ENCODE assay signal across 1 cellular context in the genomic region with DNA sequence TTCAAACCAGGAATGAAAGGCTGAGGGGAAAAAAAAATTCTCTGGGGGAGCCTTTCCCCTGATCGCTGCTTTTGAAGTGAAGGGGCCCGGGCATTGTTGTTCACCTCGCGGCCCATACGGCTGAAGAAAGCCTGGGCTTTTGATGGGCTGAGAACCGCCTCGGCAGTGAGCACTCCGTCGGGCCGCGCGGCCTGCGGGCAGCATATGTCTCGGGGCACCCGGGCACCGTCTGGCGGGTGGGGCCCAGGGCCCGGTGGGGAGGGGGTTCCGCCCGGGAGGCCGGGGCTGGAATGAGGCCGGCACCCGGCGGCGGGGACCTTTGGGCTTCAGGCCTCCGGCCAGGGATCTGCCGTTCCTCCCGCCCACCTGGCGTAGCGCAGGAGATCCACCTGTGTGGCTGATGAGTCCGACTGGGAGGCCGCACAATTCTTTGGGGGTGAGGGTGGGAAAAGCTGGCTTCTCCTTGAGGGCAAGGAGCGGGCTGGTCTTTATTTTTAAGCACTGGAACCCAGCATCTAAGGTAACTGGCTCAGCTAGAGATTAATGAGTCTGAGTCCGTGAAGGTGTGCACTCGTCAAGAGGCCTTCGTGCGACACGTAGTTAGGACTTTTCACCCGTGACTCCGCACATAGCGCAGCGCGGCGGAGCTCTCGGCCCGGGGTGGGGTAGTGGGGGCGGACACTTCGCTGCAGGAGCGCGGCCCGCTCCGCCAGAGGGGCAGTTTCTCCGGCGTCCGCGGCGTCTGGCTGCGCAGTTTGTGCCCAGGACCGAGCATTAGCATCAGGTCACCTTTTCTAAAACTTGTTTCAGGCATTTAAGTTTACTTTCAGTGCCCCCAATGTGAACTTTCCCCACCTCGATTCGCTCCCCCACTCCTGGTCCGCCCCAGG.
TF ChIP-seq lines count a peak whose summit lies in the region.

No MANE protein-coding gene starts in this region.

TF ChIP-seq in HepG2, 621 proteins besides CTCF, POLR2A, EP300 and RAD21 (continued from another document):
- TF ChIP-seq, protein P1, sequence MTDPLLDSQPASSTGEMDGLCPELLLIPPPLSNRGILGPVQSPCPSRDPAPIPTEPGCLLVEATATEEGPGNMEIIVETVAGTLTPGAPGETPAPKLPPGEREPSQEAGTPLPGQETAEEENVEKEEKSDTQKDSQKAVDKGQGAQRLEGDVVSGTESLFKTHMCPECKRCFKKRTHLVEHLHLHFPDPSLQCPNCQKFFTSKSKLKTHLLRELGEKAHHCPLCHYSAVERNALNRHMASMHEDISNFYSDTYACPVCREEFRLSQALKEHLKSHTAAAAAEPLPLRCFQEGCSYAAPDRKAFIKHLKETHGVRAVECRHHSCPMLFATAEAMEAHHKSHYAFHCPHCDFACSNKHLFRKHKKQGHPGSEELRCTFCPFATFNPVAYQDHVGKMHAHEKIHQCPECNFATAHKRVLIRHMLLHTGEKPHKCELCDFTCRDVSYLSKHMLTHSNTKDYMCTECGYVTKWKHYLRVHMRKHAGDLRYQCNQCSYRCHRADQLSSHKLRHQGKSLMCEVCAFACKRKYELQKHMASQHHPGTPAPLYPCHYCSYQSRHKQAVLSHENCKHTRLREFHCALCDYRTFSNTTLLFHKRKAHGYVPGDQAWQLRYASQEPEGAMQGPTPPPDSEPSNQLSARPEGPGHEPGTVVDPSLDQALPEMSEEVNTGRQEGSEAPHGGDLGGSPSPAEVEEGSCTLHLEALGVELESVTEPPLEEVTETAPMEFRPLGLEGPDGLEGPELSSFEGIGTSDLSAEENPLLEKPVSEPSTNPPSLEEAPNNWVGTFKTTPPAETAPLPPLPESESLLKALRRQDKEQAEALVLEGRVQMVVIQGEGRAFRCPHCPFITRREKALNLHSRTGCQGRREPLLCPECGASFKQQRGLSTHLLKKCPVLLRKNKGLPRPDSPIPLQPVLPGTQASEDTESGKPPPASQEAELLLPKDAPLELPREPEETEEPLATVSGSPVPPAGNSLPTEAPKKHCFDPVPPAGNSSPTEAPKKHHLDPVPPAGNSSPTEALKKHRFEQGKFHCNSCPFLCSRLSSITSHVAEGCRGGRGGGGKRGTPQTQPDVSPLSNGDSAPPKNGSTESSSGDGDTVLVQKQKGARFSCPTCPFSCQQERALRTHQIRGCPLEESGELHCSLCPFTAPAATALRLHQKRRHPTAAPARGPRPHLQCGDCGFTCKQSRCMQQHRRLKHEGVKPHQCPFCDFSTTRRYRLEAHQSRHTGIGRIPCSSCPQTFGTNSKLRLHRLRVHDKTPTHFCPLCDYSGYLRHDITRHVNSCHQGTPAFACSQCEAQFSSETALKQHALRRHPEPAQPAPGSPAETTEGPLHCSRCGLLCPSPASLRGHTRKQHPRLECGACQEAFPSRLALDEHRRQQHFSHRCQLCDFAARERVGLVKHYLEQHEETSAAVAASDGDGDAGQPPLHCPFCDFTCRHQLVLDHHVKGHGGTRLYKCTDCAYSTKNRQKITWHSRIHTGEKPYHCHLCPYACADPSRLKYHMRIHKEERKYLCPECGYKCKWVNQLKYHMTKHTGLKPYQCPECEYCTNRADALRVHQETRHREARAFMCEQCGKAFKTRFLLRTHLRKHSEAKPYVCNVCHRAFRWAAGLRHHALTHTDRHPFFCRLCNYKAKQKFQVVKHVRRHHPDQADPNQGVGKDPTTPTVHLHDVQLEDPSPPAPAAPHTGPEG (CRISPR knock-in tag; IDR thresholded peaks at IDR 0.05), result no peak
- TF ChIP-seq PTBP1 (IDR thresholded peaks at IDR 0.05; ENCODE audit: low read depth, low read length, poor library complexity, severe bottlenecking) (no peak), DZIP1 (CRISPR knock-in tag; IDR thresholded peaks at IDR 0.05) (0 out of 2 replicates have a peak, but pooled peaks have one; percentile 5), RNF219 (CRISPR knock-in tag; IDR thresholded peaks at IDR 0.05) (no peak), SPEN (CRISPR knock-in tag; IDR thresholded peaks at IDR 0.05; ENCODE audit: low read depth) (no peak), DMAP1 (CRISPR knock-in tag; IDR thresholded peaks at IDR 0.05) (no peak), U2AF1 (optimal IDR thresholded peaks at IDR 0.05; ENCODE audit: low read depth, low read length) (no peak), YEATS4 (CRISPR knock-in tag; IDR thresholded peaks at IDR 0.05; ENCODE audit: borderline replicate concordance) (no peak), PITX1 (CRISPR knock-in tag; IDR thresholded peaks at IDR 0.05) (no peak), KDM3A (CRISPR knock-in tag; IDR thresholded peaks at IDR 0.05; ENCODE audit: low read depth) (no peak), ZBTB21 (CRISPR knock-in tag; IDR thresholded peaks at IDR 0.05) (no peak)
- TF ChIP-seq, protein P2, sequence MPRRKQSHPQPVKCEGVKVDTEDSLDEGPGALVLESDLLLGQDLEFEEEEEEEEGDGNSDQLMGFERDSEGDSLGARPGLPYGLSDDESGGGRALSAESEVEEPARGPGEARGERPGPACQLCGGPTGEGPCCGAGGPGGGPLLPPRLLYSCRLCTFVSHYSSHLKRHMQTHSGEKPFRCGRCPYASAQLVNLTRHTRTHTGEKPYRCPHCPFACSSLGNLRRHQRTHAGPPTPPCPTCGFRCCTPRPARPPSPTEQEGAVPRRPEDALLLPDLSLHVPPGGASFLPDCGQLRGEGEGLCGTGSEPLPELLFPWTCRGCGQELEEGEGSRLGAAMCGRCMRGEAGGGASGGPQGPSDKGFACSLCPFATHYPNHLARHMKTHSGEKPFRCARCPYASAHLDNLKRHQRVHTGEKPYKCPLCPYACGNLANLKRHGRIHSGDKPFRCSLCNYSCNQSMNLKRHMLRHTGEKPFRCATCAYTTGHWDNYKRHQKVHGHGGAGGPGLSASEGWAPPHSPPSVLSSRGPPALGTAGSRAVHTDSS (CRISPR knock-in tag; conservative IDR thresholded peaks at IDR 0.05), result no peak
